1 cellular context compared by ENCODE assay signal in genomic region chr3:13002398-13003124, GRCh38.
TF ChIP-seq lines count a peak whose summit lies in the region.

No MANE protein-coding gene starts in this region.

TF ChIP-seq in K562, 482 proteins besides CTCF, POLR2A, EP300 and RAD21 (continued from another document and continues in another):
- no peak for TF ChIP-seq CHD7 (IDR thresholded peaks at IDR 0.05; ENCODE audit: low read depth, low read length)
- TF ChIP-seq DIDO1 (tag; IDR thresholded peaks at IDR 0.05; ENCODE audit: low read depth), result no peak
- TF ChIP-seq ZBTB7A (IDR thresholded peaks at IDR 0.05; ENCODE audit: borderline replicate concordance, control insufficient read depth, low read depth, low read length), result no peak
- peak; percentile 68; the same call in 1 of the 2 replicates for TF ChIP-seq ZNF551 (CRISPR knock-in tag; IDR thresholded peaks at IDR 0.05)
- 0 out of 2 replicates have a peak, but pooled peaks have one; percentile 16 for TF ChIP-seq SMAD3 (CRISPR knock-in tag; conservative IDR thresholded peaks at IDR 0.05)
- TF ChIP-seq CC2D1A (IDR thresholded peaks at IDR 0.05), result no peak
- no peak for TF ChIP-seq RERE (CRISPR knock-in tag; IDR thresholded peaks at IDR 0.05; ENCODE audit: borderline replicate concordance)
- 0 out of 4 replicates have a peak, but pooled peaks of 1 of the 2 experiments have one; percentile 19 for TF ChIP-seq MNT (conservative IDR thresholded peaks at IDR 0.05)
- no peak for TF ChIP-seq MAFK (IDR thresholded peaks at IDR 0.05; ENCODE audit: low read length)
- peak; percentile 96 for TF ChIP-seq TBP (optimal IDR thresholded peaks at IDR 0.05; ENCODE audit: low read depth, low read length)
- TF ChIP-seq ZBTB34 (CRISPR knock-in tag; IDR thresholded peaks at IDR 0.05), result no peak
- no peak for TF ChIP-seq ZZZ3 (IDR thresholded peaks at IDR 0.05)
- TF ChIP-seq ZNF408 (CRISPR knock-in tag; IDR thresholded peaks at IDR 0.05; ENCODE audit: low read depth), result no peak
- no peak; the same call in 1 of the 2 replicates for TF ChIP-seq ZNF740 (CRISPR knock-in tag; IDR thresholded peaks at IDR 0.05)
- no peak for TF ChIP-seq ZNF740 (tag; IDR thresholded peaks at IDR 0.05)
- no peak; the same call in 1 of the 2 replicates for TF ChIP-seq ETS1 (conservative IDR thresholded peaks at IDR 0.05; ENCODE audit: control insufficient read depth, low read depth, low read length)
- TF ChIP-seq ZNF766 (CRISPR knock-in tag; conservative IDR thresholded peaks at IDR 0.05), result no peak
- no peak for TF ChIP-seq THAP7 (CRISPR knock-in tag; IDR thresholded peaks at IDR 0.05)
- no peak for TF ChIP-seq SRSF1 (IDR thresholded peaks at IDR 0.05; ENCODE audit: low read depth, low read length)
- TF ChIP-seq HLTF (IDR thresholded peaks at IDR 0.05), result no peak
- no peak for TF ChIP-seq EWSR1 (IDR thresholded peaks at IDR 0.05; ENCODE audit: borderline replicate concordance, low read depth, partially characterized antibody)
- TF ChIP-seq ZNF253 (CRISPR knock-in tag; conservative IDR thresholded peaks at IDR 0.05), result peak; percentile 79; the same call in 1 of the 2 replicates
- no peak for TF ChIP-seq GATAD2B (IDR thresholded peaks at IDR 0.05; ENCODE audit: borderline replicate concordance)
- no peak for TF ChIP-seq DNMT1 (IDR thresholded peaks at IDR 0.05)
- TF ChIP-seq TEAD1 (CRISPR knock-in tag; IDR thresholded peaks at IDR 0.05), result peak in 1 of 2 experiments; percentile 34; a peak in 1 of 4 replicates
- TF ChIP-seq ZNF57 (CRISPR knock-in tag; IDR thresholded peaks at IDR 0.05), result no peak; the same call in 1 of the 2 replicates
- peak; percentile 13; the same call in 1 of the 2 replicates for TF ChIP-seq OTX1 (CRISPR knock-in tag; IDR thresholded peaks at IDR 0.05)
- no peak for TF ChIP-seq FUS (optimal IDR thresholded peaks at IDR 0.05; ENCODE audit: low read depth, low read length)
- peak; percentile 58; the same call in 1 of the 2 replicates for TF ChIP-seq ZNF23 (CRISPR knock-in tag; IDR thresholded peaks at IDR 0.05)
- no peak for TF ChIP-seq ZNF347 (CRISPR knock-in tag; IDR thresholded peaks at IDR 0.05; ENCODE audit: low read depth)
- peak in 1 of 2 experiments; percentile 86; a peak in 2 of 4 replicates for TF ChIP-seq NONO (IDR thresholded peaks at IDR 0.05; ENCODE audit: low read depth in 2 of 2, low read length in 1 of 2)
- no peak for TF ChIP-seq SLC30A9 (CRISPR knock-in tag; IDR thresholded peaks at IDR 0.05)
- no peak for TF ChIP-seq BRF2 (IDR thresholded peaks at IDR 0.05; ENCODE audit: borderline replicate concordance, insufficient read depth, insufficient read length)
- no peak for TF ChIP-seq PURB (CRISPR knock-in tag; IDR thresholded peaks at IDR 0.05; ENCODE audit: low read depth)
- peak; percentile 84 for TF ChIP-seq KHSRP (IDR thresholded peaks at IDR 0.05)
